Comparison of ENCODE assay signal across 26 cellular contexts in genomic region chr14:71454010-71454409, GRCh38.
"Had no signal": no experiment of that assay in that cellular context is flagged by ENCODE, and none has a peak within 500 bp of the region (broad histone marks: within the 10 kb centered on the region; RNA-seq: fewer than 3 reads in every experiment).

No MANE protein-coding gene starts in this region.

- H3K27ac Mint-ChIP-seq: dendritic cell treated with granulocyte-macrophage colony-stimulating factor and Interleukin-4, amounts not matched to agents 40 ng/mL and 50 ng/mL, for 4 days; effector memory CD8-positive, alpha-beta T cell; endodermal cell; mesothelial cell of epicardium had no signal

- H3K27me3 Mint-ChIP-seq: dendritic cell treated with granulocyte-macrophage colony-stimulating factor and Interleukin-4, amounts not matched to agents 40 ng/mL and 50 ng/mL, for 4 days; effector memory CD8-positive, alpha-beta T cell; naive B cell had no signal

- H3K4me3 Mint-ChIP-seq: dendritic cell treated with granulocyte-macrophage colony-stimulating factor and Interleukin-4, amounts not matched to agents 40 ng/mL and 50 ng/mL, for 4 days; effector memory CD8-positive, alpha-beta T cell; endodermal cell; mesothelial cell of epicardium; naive B cell had no signal

- FAIRE-seq: endometrium, islet of Langerhans had no signal

- H3K4me3 ChIP-seq: colonic mucosa, esophagus squamous epithelium, gastrocnemius medialis, heart right ventricle, left lung, lower lobe of right lung, mucosa of descending colon had no signal

- H3K9me3 Mint-ChIP-seq: dendritic cell treated with granulocyte-macrophage colony-stimulating factor and Interleukin-4, amounts not matched to agents 40 ng/mL and 50 ng/mL, for 4 days; effector memory CD8-positive, alpha-beta T cell had no signal

- H3K4me1 ChIP-seq: colonic mucosa, gastrocnemius medialis, lower lobe of right lung had no signal

- H3K36me3 ChIP-seq: colonic mucosa, esophagus squamous epithelium, gastrocnemius medialis, heart right ventricle, left lung, lower lobe of right lung had no signal

- ATAC-seq: effector memory CD8-positive, alpha-beta T cell; esophagus mucosa; gastrocnemius medialis; heart right ventricle; left cardiac atrium; left lung; left ventricle myocardium superior; lower lobe of right lung had no signal

- H3K27me3 ChIP-seq: colonic mucosa, esophagus squamous epithelium, gastrocnemius medialis, heart right ventricle, left lung had no signal

- DNase-seq: colonic mucosa; cortex of kidney; effector CD4-positive, alpha-beta T cell; effector memory CD8-positive, alpha-beta T cell; endodermal cell; esophagus squamous epithelium; foreskin fibroblast; foreskin melanocyte; gastrocnemius medialis; glutamatergic neuron; head of caudate nucleus; heart right ventricle; hippocampal formation; left cardiac atrium; left lung; left ventricle myocardium superior; lower lobe of right lung; mesenchymal stem cell; mucosa of descending colon; naive B cell had no signal

- H3K9me3 ChIP-seq: colonic mucosa, esophagus squamous epithelium, gastrocnemius medialis, left lung, lower lobe of right lung, mucosa of descending colon had no signal

- H3K27ac ChIP-seq: colonic mucosa, epithelial cell of prostate, esophagus squamous epithelium, gastrocnemius medialis, heart right ventricle, left lung, lower lobe of right lung had no signal
